In genomic region chr12:46268617-46269428, GRCh38 we compare ENCODE assay signal across 1 cellular context.
TF ChIP-seq lines count a peak whose summit lies in the region.

Gene SLC38A1 (minus strand): TSS chr12:46269043. CDS start chr12:46239800, 29,243 bp downstream.

TF ChIP-seq in K562, 482 proteins besides CTCF, POLR2A, EP300 and RAD21 (continued from another document and continues in another):
- TF ChIP-seq ZNF511 (CRISPR knock-in tag; IDR thresholded peaks at IDR 0.05) (peak; percentile 94), NKRF (IDR thresholded peaks at IDR 0.05; ENCODE audit: borderline replicate concordance) (peak; percentile 70; the same call in 1 of the 2 replicates), CBX3 (IDR thresholded peaks at IDR 0.05; ENCODE audit: borderline replicate concordance in 1 of 2, low read length in 2 of 2) (peak in 1 of 2 experiments; percentile 83; a peak in 2 of 3 replicates), RFX1 (IDR thresholded peaks at IDR 0.05) (no peak), TAF7 (tag; IDR thresholded peaks at IDR 0.05) (peak; percentile 87), NCOA1 (IDR thresholded peaks at IDR 0.05; ENCODE audit: low read depth) (peak; percentile 76; the same call in 1 of the 2 replicates), PHTF2 (CRISPR knock-in tag; IDR thresholded peaks at IDR 0.05) (no peak), HNRNPLL (IDR thresholded peaks at IDR 0.05; ENCODE audit: low read depth, low read length, poor library complexity, severe bottlenecking) (peak; percentile 62), GATAD2A (IDR thresholded peaks at IDR 0.05) (0 out of 2 replicates have a peak, but pooled peaks have one; percentile 4), SMARCB1 (IDR thresholded peaks at IDR 0.05; ENCODE audit: insufficient read length, low read depth) (no peak), TEAD4 (IDR thresholded peaks at IDR 0.05; ENCODE audit: low read length) (peak; percentile 29; the same call in 1 of the 2 replicates), TEAD4 (CRISPR knock-in tag; IDR thresholded peaks at IDR 0.05; ENCODE audit: borderline replicate concordance) (no peak), ATF1 (CRISPR knock-in tag; IDR thresholded peaks at IDR 0.05) (no peak), ATF1 (tag; IDR thresholded peaks at IDR 0.05) (peak; percentile 90), RBBP5 (IDR thresholded peaks at IDR 0.05; ENCODE audit: borderline replicate concordance, insufficient read depth, low read length, poor library complexity, severe bottlenecking) (peak; percentile 21), ZNF592 (IDR thresholded peaks at IDR 0.05) (peak; percentile 96), FOSL1 (tag; conservative IDR thresholded peaks at IDR 0.05) (peak; percentile 46; the same call in 1 of the 2 replicates), DNMT1 (IDR thresholded peaks at IDR 0.05) (no peak), RB1 (IDR thresholded peaks at IDR 0.05; ENCODE audit: low read depth) (peak; percentile 31; the same call in 1 of the 2 replicates), TAF1 (IDR thresholded peaks at IDR 0.05; ENCODE audit: control insufficient read depth, extremely low read depth, insufficient read depth, low read length, severe bottlenecking) (peak; percentile 58), DMBX1 (CRISPR knock-in tag; IDR thresholded peaks at IDR 0.05; ENCODE audit: borderline replicate concordance) (peak; percentile 85), ETV1 (tag; conservative IDR thresholded peaks at IDR 0.05; ENCODE audit: low read depth) (peak; percentile 78), DACH1 (IDR thresholded peaks at IDR 0.05; ENCODE audit: partially characterized antibody) (peak; percentile 7), CREB1 (IDR thresholded peaks at IDR 0.05) (peak; percentile 56; the same call in 1 of the 2 replicates), CREB1 (CRISPR knock-in tag; IDR thresholded peaks at IDR 0.05) (peak; percentile 64; the same call in 1 of the 2 replicates), ZBTB8A (IDR thresholded peaks at IDR 0.05; ENCODE audit: partially characterized antibody) (no peak), HMGN3 (IDR thresholded peaks at IDR 0.05; ENCODE audit: borderline replicate concordance, extremely low read depth, insufficient read length, low read depth, low read length) (peak; percentile 59), NR3C1 (CRISPR knock-in tag; IDR thresholded peaks at IDR 0.05) (peak; percentile 76; the same call in 1 of the 2 replicates)
- TF ChIP-seq, protein P1, sequence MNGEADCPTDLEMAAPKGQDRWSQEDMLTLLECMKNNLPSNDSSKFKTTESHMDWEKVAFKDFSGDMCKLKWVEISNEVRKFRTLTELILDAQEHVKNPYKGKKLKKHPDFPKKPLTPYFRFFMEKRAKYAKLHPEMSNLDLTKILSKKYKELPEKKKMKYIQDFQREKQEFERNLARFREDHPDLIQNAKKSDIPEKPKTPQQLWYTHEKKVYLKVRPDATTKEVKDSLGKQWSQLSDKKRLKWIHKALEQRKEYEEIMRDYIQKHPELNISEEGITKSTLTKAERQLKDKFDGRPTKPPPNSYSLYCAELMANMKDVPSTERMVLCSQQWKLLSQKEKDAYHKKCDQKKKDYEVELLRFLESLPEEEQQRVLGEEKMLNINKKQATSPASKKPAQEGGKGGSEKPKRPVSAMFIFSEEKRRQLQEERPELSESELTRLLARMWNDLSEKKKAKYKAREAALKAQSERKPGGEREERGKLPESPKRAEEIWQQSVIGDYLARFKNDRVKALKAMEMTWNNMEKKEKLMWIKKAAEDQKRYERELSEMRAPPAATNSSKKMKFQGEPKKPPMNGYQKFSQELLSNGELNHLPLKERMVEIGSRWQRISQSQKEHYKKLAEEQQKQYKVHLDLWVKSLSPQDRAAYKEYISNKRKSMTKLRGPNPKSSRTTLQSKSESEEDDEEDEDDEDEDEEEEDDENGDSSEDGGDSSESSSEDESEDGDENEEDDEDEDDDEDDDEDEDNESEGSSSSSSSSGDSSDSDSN (IDR thresholded peaks at IDR 0.05; ENCODE audit: borderline replicate concordance in 1 of 2, low read depth in 2 of 2, low read length in 2 of 2) = peak; percentile 39 to 72; a peak in 1 of 4 replicates
- TF ChIP-seq, protein P2, sequence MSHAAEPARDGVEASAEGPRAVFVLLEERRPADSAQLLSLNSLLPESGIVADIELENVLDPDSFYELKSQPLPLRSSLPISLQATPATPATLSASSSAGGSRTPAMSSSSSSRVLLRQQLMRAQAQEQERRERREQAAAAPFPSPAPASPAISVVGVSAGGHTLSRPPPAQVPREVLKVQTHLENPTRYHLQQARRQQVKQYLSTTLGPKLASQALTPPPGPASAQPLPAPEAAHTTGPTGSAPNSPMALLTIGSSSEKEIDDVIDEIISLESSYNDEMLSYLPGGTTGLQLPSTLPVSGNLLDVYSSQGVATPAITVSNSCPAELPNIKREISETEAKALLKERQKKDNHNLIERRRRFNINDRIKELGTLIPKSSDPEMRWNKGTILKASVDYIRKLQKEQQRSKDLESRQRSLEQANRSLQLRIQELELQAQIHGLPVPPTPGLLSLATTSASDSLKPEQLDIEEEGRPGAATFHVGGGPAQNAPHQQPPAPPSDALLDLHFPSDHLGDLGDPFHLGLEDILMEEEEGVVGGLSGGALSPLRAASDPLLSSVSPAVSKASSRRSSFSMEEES (CRISPR knock-in tag; IDR thresholded peaks at IDR 0.05) = peak; percentile 78
- TF ChIP-seq, protein P3, sequence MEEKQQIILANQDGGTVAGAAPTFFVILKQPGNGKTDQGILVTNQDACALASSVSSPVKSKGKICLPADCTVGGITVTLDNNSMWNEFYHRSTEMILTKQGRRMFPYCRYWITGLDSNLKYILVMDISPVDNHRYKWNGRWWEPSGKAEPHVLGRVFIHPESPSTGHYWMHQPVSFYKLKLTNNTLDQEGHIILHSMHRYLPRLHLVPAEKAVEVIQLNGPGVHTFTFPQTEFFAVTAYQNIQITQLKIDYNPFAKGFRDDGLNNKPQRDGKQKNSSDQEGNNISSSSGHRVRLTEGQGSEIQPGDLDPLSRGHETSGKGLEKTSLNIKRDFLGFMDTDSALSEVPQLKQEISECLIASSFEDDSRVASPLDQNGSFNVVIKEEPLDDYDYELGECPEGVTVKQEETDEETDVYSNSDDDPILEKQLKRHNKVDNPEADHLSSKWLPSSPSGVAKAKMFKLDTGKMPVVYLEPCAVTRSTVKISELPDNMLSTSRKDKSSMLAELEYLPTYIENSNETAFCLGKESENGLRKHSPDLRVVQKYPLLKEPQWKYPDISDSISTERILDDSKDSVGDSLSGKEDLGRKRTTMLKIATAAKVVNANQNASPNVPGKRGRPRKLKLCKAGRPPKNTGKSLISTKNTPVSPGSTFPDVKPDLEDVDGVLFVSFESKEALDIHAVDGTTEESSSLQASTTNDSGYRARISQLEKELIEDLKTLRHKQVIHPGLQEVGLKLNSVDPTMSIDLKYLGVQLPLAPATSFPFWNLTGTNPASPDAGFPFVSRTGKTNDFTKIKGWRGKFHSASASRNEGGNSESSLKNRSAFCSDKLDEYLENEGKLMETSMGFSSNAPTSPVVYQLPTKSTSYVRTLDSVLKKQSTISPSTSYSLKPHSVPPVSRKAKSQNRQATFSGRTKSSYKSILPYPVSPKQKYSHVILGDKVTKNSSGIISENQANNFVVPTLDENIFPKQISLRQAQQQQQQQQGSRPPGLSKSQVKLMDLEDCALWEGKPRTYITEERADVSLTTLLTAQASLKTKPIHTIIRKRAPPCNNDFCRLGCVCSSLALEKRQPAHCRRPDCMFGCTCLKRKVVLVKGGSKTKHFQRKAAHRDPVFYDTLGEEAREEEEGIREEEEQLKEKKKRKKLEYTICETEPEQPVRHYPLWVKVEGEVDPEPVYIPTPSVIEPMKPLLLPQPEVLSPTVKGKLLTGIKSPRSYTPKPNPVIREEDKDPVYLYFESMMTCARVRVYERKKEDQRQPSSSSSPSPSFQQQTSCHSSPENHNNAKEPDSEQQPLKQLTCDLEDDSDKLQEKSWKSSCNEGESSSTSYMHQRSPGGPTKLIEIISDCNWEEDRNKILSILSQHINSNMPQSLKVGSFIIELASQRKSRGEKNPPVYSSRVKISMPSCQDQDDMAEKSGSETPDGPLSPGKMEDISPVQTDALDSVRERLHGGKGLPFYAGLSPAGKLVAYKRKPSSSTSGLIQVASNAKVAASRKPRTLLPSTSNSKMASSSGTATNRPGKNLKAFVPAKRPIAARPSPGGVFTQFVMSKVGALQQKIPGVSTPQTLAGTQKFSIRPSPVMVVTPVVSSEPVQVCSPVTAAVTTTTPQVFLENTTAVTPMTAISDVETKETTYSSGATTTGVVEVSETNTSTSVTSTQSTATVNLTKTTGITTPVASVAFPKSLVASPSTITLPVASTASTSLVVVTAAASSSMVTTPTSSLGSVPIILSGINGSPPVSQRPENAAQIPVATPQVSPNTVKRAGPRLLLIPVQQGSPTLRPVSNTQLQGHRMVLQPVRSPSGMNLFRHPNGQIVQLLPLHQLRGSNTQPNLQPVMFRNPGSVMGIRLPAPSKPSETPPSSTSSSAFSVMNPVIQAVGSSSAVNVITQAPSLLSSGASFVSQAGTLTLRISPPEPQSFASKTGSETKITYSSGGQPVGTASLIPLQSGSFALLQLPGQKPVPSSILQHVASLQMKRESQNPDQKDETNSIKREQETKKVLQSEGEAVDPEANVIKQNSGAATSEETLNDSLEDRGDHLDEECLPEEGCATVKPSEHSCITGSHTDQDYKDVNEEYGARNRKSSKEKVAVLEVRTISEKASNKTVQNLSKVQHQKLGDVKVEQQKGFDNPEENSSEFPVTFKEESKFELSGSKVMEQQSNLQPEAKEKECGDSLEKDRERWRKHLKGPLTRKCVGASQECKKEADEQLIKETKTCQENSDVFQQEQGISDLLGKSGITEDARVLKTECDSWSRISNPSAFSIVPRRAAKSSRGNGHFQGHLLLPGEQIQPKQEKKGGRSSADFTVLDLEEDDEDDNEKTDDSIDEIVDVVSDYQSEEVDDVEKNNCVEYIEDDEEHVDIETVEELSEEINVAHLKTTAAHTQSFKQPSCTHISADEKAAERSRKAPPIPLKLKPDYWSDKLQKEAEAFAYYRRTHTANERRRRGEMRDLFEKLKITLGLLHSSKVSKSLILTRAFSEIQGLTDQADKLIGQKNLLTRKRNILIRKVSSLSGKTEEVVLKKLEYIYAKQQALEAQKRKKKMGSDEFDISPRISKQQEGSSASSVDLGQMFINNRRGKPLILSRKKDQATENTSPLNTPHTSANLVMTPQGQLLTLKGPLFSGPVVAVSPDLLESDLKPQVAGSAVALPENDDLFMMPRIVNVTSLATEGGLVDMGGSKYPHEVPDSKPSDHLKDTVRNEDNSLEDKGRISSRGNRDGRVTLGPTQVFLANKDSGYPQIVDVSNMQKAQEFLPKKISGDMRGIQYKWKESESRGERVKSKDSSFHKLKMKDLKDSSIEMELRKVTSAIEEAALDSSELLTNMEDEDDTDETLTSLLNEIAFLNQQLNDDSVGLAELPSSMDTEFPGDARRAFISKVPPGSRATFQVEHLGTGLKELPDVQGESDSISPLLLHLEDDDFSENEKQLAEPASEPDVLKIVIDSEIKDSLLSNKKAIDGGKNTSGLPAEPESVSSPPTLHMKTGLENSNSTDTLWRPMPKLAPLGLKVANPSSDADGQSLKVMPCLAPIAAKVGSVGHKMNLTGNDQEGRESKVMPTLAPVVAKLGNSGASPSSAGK (IDR thresholded peaks at IDR 0.05) = peak; percentile 100
- TF ChIP-seq, protein P4, sequence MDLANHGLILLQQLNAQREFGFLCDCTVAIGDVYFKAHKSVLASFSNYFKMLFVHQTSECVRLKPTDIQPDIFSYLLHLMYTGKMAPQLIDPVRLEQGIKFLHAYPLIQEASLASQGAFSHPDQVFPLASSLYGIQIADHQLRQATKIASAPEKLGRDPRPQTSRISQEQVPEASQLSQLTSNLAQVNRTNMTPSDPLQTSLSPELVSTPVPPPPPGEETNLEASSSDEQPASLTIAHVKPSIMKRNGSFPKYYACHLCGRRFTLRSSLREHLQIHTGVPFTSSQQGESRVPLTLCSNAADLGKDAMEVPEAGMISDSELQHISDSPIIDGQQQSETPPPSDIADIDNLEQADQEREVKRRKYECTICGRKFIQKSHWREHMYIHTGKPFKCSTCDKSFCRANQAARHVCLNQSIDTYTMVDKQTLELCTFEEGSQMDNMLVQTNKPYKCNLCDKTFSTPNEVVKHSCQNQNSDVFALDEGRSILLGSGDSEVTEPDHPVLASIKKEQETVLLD (IDR thresholded peaks at IDR 0.05) = peak; percentile 42; the same call in 1 of the 2 replicates
